1 cellular context compared by ENCODE assay signal in the genomic region with DNA sequence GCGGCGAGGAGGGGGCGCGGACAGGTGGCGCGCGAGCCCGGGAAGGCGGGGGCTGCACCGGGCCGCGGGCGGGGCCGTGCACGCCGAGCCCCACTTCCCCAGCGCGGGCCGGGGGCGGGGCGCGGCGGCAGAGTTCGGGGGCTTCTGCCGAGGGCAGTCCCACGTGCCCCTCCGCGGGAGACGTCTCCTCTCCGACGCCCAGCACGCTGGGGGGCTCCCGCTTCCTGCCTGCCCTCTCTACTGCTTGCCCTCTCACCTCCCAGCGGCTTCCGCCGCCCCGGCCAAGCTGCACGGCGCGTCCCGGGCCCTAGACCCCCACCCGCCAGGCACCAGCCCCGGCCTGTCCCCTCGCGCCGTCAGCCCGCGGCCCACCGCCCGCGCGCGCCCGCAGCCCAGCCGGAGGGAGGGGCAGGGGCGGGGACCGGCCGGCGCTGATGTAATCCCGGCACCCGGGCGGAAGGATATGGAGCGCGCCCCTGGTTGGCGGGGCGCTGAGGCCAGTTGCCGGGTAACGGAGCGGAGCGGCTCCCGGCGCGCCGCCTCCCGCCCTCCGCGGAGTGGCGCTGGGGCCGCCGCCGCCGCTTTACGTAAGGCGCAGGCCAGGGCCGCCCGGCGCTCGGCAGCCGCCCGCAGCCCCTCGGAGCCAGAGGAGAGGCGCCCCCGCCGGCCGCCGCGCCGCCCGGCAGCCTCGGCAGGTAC.
TF ChIP-seq lines count a peak whose summit lies in the region.

A gene with protein sequence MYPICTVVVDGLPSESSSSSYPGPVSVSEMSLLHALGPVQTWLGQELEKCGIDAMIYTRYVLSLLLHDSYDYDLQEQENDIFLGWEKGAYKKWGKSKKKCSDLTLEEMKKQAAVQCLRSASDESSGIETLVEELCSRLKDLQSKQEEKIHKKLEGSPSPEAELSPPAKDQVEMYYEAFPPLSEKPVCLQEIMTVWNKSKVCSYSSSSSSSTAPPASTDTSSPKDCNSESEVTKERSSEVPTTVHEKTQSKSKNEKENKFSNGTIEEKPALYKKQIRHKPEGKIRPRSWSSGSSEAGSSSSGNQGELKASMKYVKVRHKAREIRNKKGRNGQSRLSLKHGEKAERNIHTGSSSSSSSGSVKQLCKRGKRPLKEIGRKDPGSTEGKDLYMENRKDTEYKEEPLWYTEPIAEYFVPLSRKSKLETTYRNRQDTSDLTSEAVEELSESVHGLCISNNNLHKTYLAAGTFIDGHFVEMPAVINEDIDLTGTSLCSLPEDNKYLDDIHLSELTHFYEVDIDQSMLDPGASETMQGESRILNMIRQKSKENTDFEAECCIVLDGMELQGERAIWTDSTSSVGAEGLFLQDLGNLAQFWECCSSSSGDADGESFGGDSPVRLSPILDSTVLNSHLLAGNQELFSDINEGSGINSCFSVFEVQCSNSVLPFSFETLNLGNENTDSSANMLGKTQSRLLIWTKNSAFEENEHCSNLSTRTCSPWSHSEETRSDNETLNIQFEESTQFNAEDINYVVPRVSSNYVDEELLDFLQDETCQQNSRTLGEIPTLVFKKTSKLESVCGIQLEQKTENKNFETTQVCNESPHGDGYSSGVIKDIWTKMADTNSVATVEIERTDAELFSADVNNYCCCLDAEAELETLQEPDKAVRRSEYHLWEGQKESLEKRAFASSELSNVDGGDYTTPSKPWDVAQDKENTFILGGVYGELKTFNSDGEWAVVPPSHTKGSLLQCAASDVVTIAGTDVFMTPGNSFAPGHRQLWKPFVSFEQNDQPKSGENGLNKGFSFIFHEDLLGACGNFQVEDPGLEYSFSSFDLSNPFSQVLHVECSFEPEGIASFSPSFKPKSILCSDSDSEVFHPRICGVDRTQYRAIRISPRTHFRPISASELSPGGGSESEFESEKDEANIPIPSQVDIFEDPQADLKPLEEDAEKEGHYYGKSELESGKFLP (N-terminal part only) (plus strand): TSS at position 581 of the 699 bp plus-strand sequence. CDS start 41,727 bp downstream, outside the sequence.

TF ChIP-seq in HepG2, 621 proteins besides CTCF, POLR2A, EP300 and RAD21 (continued from another document and continues in another):
- TF ChIP-seq FOSL1 (CRISPR knock-in tag; IDR thresholded peaks at IDR 0.05; ENCODE audit: borderline replicate concordance) (no peak), SMAD1 (CRISPR knock-in tag; IDR thresholded peaks at IDR 0.05; ENCODE audit: borderline replicate concordance, low read depth) (0 out of 2 replicates have a peak, but pooled peaks have one; percentile 37), FOXA3 (CRISPR knock-in tag; IDR thresholded peaks at IDR 0.05) (peak; percentile 44), ZNF331 (CRISPR knock-in tag; IDR thresholded peaks at IDR 0.05) (peak; percentile 75), PAWR (CRISPR knock-in tag; IDR thresholded peaks at IDR 0.05; ENCODE audit: borderline replicate concordance) (no peak), ZNF33A (CRISPR knock-in tag; IDR thresholded peaks at IDR 0.05; ENCODE audit: borderline replicate concordance) (no peak), NFIB (CRISPR knock-in tag; IDR thresholded peaks at IDR 0.05; ENCODE audit: borderline replicate concordance) (no peak), RARA (CRISPR knock-in tag; IDR thresholded peaks at IDR 0.05) (peak; percentile 42), THAP11 (CRISPR knock-in tag; IDR thresholded peaks at IDR 0.05) (peak; percentile 58), ZSCAN25 (CRISPR knock-in tag; IDR thresholded peaks at IDR 0.05) (peak; percentile 35; the same call in 1 of the 2 replicates), ZNF234 (CRISPR knock-in tag; conservative IDR thresholded peaks at IDR 0.05) (no peak), ZNF547 (CRISPR knock-in tag; IDR thresholded peaks at IDR 0.05) (peak; percentile 44), PHF20 (CRISPR knock-in tag; IDR thresholded peaks at IDR 0.05) (no peak), WIZ (CRISPR knock-in tag; IDR thresholded peaks at IDR 0.05) (no peak), ZSCAN21 (CRISPR knock-in tag; IDR thresholded peaks at IDR 0.05; ENCODE audit: borderline replicate concordance) (no peak), TAF15 (IDR thresholded peaks at IDR 0.05; ENCODE audit: low read depth, low read length, poor library complexity, severe bottlenecking) (no peak), SMYD3 (CRISPR knock-in tag; IDR thresholded peaks at IDR 0.05) (no peak), ZNF619 (CRISPR knock-in tag; IDR thresholded peaks at IDR 0.05) (no peak), ZNF598 (CRISPR knock-in tag; IDR thresholded peaks at IDR 0.05; ENCODE audit: borderline replicate concordance) (no peak), ZMYM4 (CRISPR knock-in tag; IDR thresholded peaks at IDR 0.05) (peak; percentile 72), FOXM1 (CRISPR knock-in tag; IDR thresholded peaks at IDR 0.05) (no peak), EZH2 (conservative IDR thresholded peaks at IDR 0.05; ENCODE audit: low read depth, low read length) (no peak), ZNF788 (CRISPR knock-in tag; IDR thresholded peaks at IDR 0.05; ENCODE audit: borderline replicate concordance) (peak; percentile 73; the same call in 1 of the 2 replicates), ZNF138 (CRISPR knock-in tag; IDR thresholded peaks at IDR 0.05; ENCODE audit: low read depth) (no peak), GTF2F1 (IDR thresholded peaks at IDR 0.05; ENCODE audit: low read length) (no peak), ADNP (CRISPR knock-in tag; IDR thresholded peaks at IDR 0.05) (no peak), POLR2G (IDR thresholded peaks at IDR 0.05; ENCODE audit: low read depth, low read length) (peak; percentile 58; the same call in 1 of the 2 replicates)
- TF ChIP-seq, protein P1, sequence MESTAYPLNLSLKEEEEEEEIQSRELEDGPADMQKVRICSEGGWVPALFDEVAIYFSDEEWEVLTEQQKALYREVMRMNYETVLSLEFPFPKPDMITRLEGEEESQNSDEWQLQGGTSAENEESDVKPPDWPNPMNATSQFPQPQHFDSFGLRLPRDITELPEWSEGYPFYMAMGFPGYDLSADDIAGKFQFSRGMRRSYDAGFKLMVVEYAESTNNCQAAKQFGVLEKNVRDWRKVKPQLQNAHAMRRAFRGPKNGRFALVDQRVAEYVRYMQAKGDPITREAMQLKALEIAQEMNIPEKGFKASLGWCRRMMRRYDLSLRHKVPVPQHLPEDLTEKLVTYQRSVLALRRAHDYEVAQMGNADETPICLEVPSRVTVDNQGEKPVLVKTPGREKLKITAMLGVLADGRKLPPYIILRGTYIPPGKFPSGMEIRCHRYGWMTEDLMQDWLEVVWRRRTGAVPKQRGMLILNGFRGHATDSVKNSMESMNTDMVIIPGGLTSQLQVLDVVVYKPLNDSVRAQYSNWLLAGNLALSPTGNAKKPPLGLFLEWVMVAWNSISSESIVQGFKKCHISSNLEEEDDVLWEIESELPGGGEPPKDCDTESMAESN (CRISPR knock-in tag; conservative IDR thresholded peaks at IDR 0.05), result no peak
- TF ChIP-seq, protein P2, sequence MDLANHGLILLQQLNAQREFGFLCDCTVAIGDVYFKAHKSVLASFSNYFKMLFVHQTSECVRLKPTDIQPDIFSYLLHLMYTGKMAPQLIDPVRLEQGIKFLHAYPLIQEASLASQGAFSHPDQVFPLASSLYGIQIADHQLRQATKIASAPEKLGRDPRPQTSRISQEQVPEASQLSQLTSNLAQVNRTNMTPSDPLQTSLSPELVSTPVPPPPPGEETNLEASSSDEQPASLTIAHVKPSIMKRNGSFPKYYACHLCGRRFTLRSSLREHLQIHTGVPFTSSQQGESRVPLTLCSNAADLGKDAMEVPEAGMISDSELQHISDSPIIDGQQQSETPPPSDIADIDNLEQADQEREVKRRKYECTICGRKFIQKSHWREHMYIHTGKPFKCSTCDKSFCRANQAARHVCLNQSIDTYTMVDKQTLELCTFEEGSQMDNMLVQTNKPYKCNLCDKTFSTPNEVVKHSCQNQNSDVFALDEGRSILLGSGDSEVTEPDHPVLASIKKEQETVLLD (CRISPR knock-in tag; IDR thresholded peaks at IDR 0.05; ENCODE audit: low read depth), result peak; percentile 96
- TF ChIP-seq, protein P3, sequence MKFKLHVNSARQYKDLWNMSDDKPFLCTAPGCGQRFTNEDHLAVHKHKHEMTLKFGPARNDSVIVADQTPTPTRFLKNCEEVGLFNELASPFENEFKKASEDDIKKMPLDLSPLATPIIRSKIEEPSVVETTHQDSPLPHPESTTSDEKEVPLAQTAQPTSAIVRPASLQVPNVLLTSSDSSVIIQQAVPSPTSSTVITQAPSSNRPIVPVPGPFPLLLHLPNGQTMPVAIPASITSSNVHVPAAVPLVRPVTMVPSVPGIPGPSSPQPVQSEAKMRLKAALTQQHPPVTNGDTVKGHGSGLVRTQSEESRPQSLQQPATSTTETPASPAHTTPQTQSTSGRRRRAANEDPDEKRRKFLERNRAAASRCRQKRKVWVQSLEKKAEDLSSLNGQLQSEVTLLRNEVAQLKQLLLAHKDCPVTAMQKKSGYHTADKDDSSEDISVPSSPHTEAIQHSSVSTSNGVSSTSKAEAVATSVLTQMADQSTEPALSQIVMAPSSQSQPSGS (CRISPR knock-in tag; IDR thresholded peaks at IDR 0.05), result peak; percentile 95
- TF ChIP-seq, protein P4, sequence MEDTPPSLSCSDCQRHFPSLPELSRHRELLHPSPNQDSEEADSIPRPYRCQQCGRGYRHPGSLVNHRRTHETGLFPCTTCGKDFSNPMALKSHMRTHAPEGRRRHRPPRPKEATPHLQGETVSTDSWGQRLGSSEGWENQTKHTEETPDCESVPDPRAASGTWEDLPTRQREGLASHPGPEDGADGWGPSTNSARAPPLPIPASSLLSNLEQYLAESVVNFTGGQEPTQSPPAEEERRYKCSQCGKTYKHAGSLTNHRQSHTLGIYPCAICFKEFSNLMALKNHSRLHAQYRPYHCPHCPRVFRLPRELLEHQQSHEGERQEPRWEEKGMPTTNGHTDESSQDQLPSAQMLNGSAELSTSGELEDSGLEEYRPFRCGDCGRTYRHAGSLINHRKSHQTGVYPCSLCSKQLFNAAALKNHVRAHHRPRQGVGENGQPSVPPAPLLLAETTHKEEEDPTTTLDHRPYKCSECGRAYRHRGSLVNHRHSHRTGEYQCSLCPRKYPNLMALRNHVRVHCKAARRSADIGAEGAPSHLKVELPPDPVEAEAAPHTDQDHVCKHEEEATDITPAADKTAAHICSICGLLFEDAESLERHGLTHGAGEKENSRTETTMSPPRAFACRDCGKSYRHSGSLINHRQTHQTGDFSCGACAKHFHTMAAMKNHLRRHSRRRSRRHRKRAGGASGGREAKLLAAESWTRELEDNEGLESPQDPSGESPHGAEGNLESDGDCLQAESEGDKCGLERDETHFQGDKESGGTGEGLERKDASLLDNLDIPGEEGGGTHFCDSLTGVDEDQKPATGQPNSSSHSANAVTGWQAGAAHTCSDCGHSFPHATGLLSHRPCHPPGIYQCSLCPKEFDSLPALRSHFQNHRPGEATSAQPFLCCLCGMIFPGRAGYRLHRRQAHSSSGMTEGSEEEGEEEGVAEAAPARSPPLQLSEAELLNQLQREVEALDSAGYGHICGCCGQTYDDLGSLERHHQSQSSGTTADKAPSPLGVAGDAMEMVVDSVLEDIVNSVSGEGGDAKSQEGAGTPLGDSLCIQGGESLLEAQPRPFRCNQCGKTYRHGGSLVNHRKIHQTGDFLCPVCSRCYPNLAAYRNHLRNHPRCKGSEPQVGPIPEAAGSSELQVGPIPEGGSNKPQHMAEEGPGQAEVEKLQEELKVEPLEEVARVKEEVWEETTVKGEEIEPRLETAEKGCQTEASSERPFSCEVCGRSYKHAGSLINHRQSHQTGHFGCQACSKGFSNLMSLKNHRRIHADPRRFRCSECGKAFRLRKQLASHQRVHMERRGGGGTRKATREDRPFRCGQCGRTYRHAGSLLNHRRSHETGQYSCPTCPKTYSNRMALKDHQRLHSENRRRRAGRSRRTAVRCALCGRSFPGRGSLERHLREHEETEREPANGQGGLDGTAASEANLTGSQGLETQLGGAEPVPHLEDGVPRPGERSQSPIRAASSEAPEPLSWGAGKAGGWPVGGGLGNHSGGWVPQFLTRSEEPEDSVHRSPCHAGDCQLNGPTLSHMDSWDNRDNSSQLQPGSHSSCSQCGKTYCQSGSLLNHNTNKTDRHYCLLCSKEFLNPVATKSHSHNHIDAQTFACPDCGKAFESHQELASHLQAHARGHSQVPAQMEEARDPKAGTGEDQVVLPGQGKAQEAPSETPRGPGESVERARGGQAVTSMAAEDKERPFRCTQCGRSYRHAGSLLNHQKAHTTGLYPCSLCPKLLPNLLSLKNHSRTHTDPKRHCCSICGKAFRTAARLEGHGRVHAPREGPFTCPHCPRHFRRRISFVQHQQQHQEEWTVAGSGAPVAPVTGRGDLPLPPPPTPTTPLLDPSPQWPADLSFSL (CRISPR knock-in tag; IDR thresholded peaks at IDR 0.05), result no peak
- TF ChIP-seq, protein P5, sequence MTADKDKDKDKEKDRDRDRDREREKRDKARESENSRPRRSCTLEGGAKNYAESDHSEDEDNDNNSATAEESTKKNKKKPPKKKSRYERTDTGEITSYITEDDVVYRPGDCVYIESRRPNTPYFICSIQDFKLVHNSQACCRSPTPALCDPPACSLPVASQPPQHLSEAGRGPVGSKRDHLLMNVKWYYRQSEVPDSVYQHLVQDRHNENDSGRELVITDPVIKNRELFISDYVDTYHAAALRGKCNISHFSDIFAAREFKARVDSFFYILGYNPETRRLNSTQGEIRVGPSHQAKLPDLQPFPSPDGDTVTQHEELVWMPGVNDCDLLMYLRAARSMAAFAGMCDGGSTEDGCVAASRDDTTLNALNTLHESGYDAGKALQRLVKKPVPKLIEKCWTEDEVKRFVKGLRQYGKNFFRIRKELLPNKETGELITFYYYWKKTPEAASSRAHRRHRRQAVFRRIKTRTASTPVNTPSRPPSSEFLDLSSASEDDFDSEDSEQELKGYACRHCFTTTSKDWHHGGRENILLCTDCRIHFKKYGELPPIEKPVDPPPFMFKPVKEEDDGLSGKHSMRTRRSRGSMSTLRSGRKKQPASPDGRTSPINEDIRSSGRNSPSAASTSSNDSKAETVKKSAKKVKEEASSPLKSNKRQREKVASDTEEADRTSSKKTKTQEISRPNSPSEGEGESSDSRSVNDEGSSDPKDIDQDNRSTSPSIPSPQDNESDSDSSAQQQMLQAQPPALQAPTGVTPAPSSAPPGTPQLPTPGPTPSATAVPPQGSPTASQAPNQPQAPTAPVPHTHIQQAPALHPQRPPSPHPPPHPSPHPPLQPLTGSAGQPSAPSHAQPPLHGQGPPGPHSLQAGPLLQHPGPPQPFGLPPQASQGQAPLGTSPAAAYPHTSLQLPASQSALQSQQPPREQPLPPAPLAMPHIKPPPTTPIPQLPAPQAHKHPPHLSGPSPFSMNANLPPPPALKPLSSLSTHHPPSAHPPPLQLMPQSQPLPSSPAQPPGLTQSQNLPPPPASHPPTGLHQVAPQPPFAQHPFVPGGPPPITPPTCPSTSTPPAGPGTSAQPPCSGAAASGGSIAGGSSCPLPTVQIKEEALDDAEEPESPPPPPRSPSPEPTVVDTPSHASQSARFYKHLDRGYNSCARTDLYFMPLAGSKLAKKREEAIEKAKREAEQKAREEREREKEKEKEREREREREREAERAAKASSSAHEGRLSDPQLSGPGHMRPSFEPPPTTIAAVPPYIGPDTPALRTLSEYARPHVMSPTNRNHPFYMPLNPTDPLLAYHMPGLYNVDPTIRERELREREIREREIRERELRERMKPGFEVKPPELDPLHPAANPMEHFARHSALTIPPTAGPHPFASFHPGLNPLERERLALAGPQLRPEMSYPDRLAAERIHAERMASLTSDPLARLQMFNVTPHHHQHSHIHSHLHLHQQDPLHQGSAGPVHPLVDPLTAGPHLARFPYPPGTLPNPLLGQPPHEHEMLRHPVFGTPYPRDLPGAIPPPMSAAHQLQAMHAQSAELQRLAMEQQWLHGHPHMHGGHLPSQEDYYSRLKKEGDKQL (CRISPR knock-in tag; IDR thresholded peaks at IDR 0.05; ENCODE audit: low read depth), result no peak
- TF ChIP-seq, protein P6, sequence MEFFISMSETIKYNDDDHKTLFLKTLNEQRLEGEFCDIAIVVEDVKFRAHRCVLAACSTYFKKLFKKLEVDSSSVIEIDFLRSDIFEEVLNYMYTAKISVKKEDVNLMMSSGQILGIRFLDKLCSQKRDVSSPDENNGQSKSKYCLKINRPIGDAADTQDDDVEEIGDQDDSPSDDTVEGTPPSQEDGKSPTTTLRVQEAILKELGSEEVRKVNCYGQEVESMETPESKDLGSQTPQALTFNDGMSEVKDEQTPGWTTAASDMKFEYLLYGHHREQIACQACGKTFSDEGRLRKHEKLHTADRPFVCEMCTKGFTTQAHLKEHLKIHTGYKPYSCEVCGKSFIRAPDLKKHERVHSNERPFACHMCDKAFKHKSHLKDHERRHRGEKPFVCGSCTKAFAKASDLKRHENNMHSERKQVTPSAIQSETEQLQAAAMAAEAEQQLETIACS (CRISPR knock-in tag; IDR thresholded peaks at IDR 0.05), result peak; percentile 89
